ENCODE assay signal across 19 cellular contexts in the genomic region with DNA sequence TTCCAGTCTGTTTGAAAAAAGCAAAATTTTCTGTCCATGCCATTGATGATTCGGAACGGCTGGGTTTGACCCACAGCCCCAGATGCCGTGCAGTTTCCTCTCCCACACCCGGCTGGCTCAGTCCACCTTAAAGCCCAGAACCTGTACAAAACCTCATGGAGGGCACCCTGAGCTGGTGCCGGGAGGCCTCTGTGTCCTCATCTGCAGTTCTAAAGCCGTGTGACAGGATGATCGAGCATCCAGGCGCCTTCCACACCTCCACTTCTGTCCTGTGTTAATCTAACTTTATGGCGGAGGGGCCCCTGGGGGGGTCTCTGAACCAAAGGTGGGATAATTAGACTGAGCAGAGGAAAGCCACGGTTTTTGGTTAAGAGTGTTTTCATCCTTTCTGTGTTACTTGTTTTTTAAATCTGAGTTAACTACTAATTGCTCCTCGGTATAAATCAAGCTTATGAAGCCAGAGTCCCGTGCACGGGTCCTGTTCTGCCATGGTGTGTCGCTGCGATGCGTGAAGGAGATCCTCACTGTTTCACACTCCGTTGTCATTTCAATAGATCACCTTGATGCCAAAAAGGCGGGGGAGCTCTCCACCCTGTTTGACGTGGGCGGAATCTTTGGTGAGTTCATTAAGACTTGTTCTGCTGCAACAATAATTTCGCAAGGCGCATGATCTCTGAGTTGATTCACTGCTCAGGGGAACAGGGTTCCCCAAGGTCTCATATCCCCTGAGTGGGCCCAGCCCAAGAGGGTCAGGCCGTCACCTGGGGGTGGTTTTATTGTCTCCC. TPM values are rescaled to one million over a fixed set of nuclear protein-coding genes. Genes with fewer than 3 reads are reported as not detected.
DNase-seq lines count a peak whose midpoint lies in the region; ATAC-seq and TF ChIP-seq lines count a peak whose summit lies in the region.
"Had no signal": no experiment of that assay in that cellular context is flagged by ENCODE, and none has a peak within 500 bp of the region (broad histone marks: within the 10 kb centered on the region; RNA-seq: fewer than 3 reads in every experiment).

No MANE protein-coding gene starts in this region.

- H3K4me3 ChIP-seq in mammary epithelial cell (replicated peaks in 1 of 3; ENCODE audit: insufficient read depth in 1 of 3, low read depth in 2 of 3, low read length in 3 of 3) (no peak overlapping the region), lower leg skin (ENCODE audit: low read depth, poor library complexity, severe bottlenecking) (no peak overlapping the region), testis (no peak overlapping the region), esophagus squamous epithelium (no peak overlapping the region)
- H3K4me3 ChIP-seq: A549, gastrocnemius medialis, SJSA1 had no signal

- intact Hi-C loops in mammary epithelial cell (cut with micrococcal nuclease), result no loop called here
- intact Hi-C loops in lower leg skin (cut with DNase I; ENCODE audit: low total_unique reads), result no loop called here
- intact Hi-C loops in testis (cut with DNase I; ENCODE audit: low total_unique reads), result no loop called here
- intact Hi-C loops in esophagus squamous epithelium (cut with DNase I), result no loop called here

- H3K27ac ChIP-seq in mammary epithelial cell (ENCODE audit: insufficient read depth, low read depth, low read length) (no peak overlapping the region), testis (no peak overlapping the region), esophagus squamous epithelium (no peak overlapping the region)
- H3K27ac ChIP-seq: A549, C4-2B, gastrocnemius medialis, SJSA1 had no signal

- no peaks in the 10 kb centered on the region for H3K79me2 ChIP-seq in mammary epithelial cell (ENCODE audit: insufficient read depth, low read length)

- no peaks in the 10 kb centered on the region for H3K27me3 Mint-ChIP-seq in activated T-cell treated with anti-CD3 and anti-CD28 coated beads, Interleukin-2, amount 50 U/mL, for 24 hours
- no peaks in the 10 kb centered on the region for H3K27me3 Mint-ChIP-seq in activated T-cell treated with anti-CD3 and anti-CD28 coated beads, Interleukin-2, amount 50 U/mL, for 4 hours (ENCODE audit: low read depth)
- H3K27me3 Mint-ChIP-seq: natural killer cell treated with Interleukin-12 subunit alpha and Interleukin-12 subunit beta and Interleukin-15 and Interleukin-18, amount 100 ng/mL, for 72 hours had no signal

- DNase-seq in activated T-cell treated with anti-CD3 and anti-CD28 coated beads, Interleukin-2, amount 50 U/mL, for 24 hours, result peak; percentile 16
- no peak for DNase-seq in activated T-cell treated with anti-CD3 and anti-CD28 coated beads, Interleukin-2, amount 50 U/mL, for 4 hours
- DNase-seq in mammary epithelial cell, result peak; percentile 65
- DNase-seq in lower leg skin (ENCODE audit: low spot score in 2 of 2), result peak; percentile 37 to 83
- peak; percentile 11 for DNase-seq in testis
- DNase-seq in esophagus squamous epithelium (lab: John Stamatoyannopoulos, UW), result no peak
- DNase-seq in midbrain (lab: John Stamatoyannopoulos, UW), result no peak
- DNase-seq in SHP77 (lab: John Stamatoyannopoulos, UW), result no peak
- DNase-seq: cerebellar nuclear complex; DMS153; gastrocnemius medialis; NCI-H2081; NCI-H524 treated with DMSO at 0.1 percent for 48 hours; stimulated activated naive CD4-positive, alpha-beta T cell treated with Interleukin-2 at 50 U/mL for 16 hours had no signal

- 49% methylated on average over 21 of the region's 23 CpGs for WGBS in mammary epithelial cell (ENCODE audit: low coverage, missing lambda C conversion rate)
- WGBS in lower leg skin, 2 donors, result 66 to 78% methylated on average over 23 of the region's 23 CpGs
- 83 to 87% methylated on average over 23 of the region's 23 CpGs for WGBS in testis, 2 donors
- WGBS in esophagus squamous epithelium, 2 donors, result 59 to 74% methylated on average over 14 to 15 of the region's 23 CpGs

- peaks cover 91% of the 10 kb centered on the region for H3K36me3 Mint-ChIP-seq in activated T-cell treated with anti-CD3 and anti-CD28 coated beads, Interleukin-2, amount 50 U/mL, for 24 hours (ENCODE audit: low read depth)
- peaks cover 40% of the 10 kb centered on the region for H3K36me3 Mint-ChIP-seq in activated T-cell treated with anti-CD3 and anti-CD28 coated beads, Interleukin-2, amount 50 U/mL, for 4 hours (ENCODE audit: insufficient read depth)

- H3K4me2 ChIP-seq in mammary epithelial cell (ENCODE audit: insufficient read depth, low read depth, low read length), result no peak overlapping the region
- H3K4me2 ChIP-seq: A549 had no signal

- H4K20me1 ChIP-seq in mammary epithelial cell (ENCODE audit: insufficient read depth, low read length), result no peaks in the 10 kb centered on the region

- H3K9me3 Mint-ChIP-seq in activated T-cell treated with anti-CD3 and anti-CD28 coated beads, Interleukin-2, amount 50 U/mL, for 24 hours, result no peaks in the 10 kb centered on the region
- no peaks in the 10 kb centered on the region for H3K9me3 Mint-ChIP-seq in activated T-cell treated with anti-CD3 and anti-CD28 coated beads, Interleukin-2, amount 50 U/mL, for 4 hours
- H3K9me3 Mint-ChIP-seq: natural killer cell treated with Interleukin-12 subunit alpha and Interleukin-12 subunit beta and Interleukin-15 and Interleukin-18, amount 100 ng/mL, for 72 hours; T-helper 2 cell treated with Interferon-gamma antibody and Interleukin-4, amounts not matched to agents 5 μg/mL and 100 μg/mL, for 36 hours had no signal

- H3K4me1 Mint-ChIP-seq in activated T-cell treated with anti-CD3 and anti-CD28 coated beads, Interleukin-2, amount 50 U/mL, for 24 hours (ENCODE audit: low read depth), result no peaks in the 10 kb centered on the region
- no peaks in the 10 kb centered on the region for H3K4me1 Mint-ChIP-seq in activated T-cell treated with anti-CD3 and anti-CD28 coated beads, Interleukin-2, amount 50 U/mL, for 4 hours (ENCODE audit: low read depth)

- no peak for TF ChIP-seq POLR2A in lower leg skin (IDR thresholded peaks at IDR 0.05)
- TF ChIP-seq POLR2A in testis (IDR thresholded peaks at IDR 0.05), result no peak
- no peak for TF ChIP-seq POLR2A in esophagus squamous epithelium (IDR thresholded peaks at IDR 0.05)

- H2AFZ ChIP-seq in mammary epithelial cell (ENCODE audit: low read depth, low read length), result no peak overlapping the region

- no peak overlapping the region for H3K4me3 Mint-ChIP-seq in activated T-cell treated with anti-CD3 and anti-CD28 coated beads, Interleukin-2, amount 50 U/mL, for 24 hours
- no peak overlapping the region for H3K4me3 Mint-ChIP-seq in activated T-cell treated with anti-CD3 and anti-CD28 coated beads, Interleukin-2, amount 50 U/mL, for 4 hours
- H3K4me3 Mint-ChIP-seq: natural killer cell treated with Interleukin-12 subunit alpha and Interleukin-12 subunit beta and Interleukin-15 and Interleukin-18, amount 100 ng/mL, for 72 hours; T-helper 2 cell treated with Interferon-gamma antibody and Interleukin-4, amounts not matched to agents 5 μg/mL and 100 μg/mL, for 36 hours had no signal

- H3K36me3 ChIP-seq in mammary epithelial cell (ENCODE audit: insufficient read depth, low read length), result no peaks in the 10 kb centered on the region
- H3K36me3 ChIP-seq in testis (ENCODE audit: low read depth, missing control alignments), result no peaks in the 10 kb centered on the region
- peaks cover 5 to 100% (median 13%) of the 10 kb centered on the region in 3 donors for H3K36me3 ChIP-seq in esophagus squamous epithelium
- H3K36me3 ChIP-seq: SJSA1 had no signal

- no peaks in the 10 kb centered on the region for H3K27me3 ChIP-seq in mammary epithelial cell (ENCODE audit: insufficient read depth, low read length)
- H3K27me3 ChIP-seq in testis, result no peaks in the 10 kb centered on the region
- H3K27me3 ChIP-seq in esophagus squamous epithelium, result no peaks in the 10 kb centered on the region
- H3K27me3 ChIP-seq: gastrocnemius medialis, SJSA1 had no signal

- CTCF ChIA-PET in mammary epithelial cell (lab: Charles Lee; ENCODE audit: low non-redundant PET), result interaction anchor here (0.7 kb wide), 1 partner anchor 173 kb away, joined by 4 read pairs; no protein-coding TSS in a partner anchor

- H3K9me3 ChIP-seq in mammary epithelial cell (replicated peaks; ENCODE audit: insufficient read depth, low read length), result no peaks in the 10 kb centered on the region
- H3K9me3 ChIP-seq in testis, result no peaks in the 10 kb centered on the region
- no peaks in the 10 kb centered on the region for H3K9me3 ChIP-seq in esophagus squamous epithelium
- H3K9me3 ChIP-seq: A549, gastrocnemius medialis, SJSA1 had no signal

- peak overlapping the region; percentile 33 for H3K27ac Mint-ChIP-seq in activated T-cell treated with anti-CD3 and anti-CD28 coated beads, Interleukin-2, amount 50 U/mL, for 24 hours
- H3K27ac Mint-ChIP-seq: natural killer cell treated with Interleukin-12 subunit alpha and Interleukin-12 subunit beta and Interleukin-15 and Interleukin-18, amount 100 ng/mL, for 72 hours; T-helper 2 cell treated with Interferon-gamma antibody and Interleukin-4, amounts not matched to agents 5 μg/mL and 100 μg/mL, for 36 hours had no signal

- H3K4me1 ChIP-seq in mammary epithelial cell (ENCODE audit: insufficient read depth, low read length) (no peaks in the 10 kb centered on the region), testis (no peaks in the 10 kb centered on the region), esophagus squamous epithelium (peaks cover 0 to 16% (median 0%) of the 10 kb centered on the region in 3 donors)
- H3K4me1 ChIP-seq: A549, gastrocnemius medialis, SJSA1 had no signal

- peak in 1 of 2 donors; percentile 16 for TF ChIP-seq CTCF in mammary epithelial cell (conservative IDR thresholded peaks at IDR 0.05 in 1 of 2, IDR thresholded peaks at IDR 0.05 in 1 of 2; ENCODE audit: extremely low read depth in 1 of 2, insufficient read depth in 1 of 2, low read depth in 1 of 2, low read length in 2 of 2)
- no peak for TF ChIP-seq CTCF in lower leg skin (IDR thresholded peaks at IDR 0.05)
- TF ChIP-seq CTCF in testis (IDR thresholded peaks at IDR 0.05), result no peak
- peak in 1 of 6 experiments; percentile 20 for TF ChIP-seq CTCF in esophagus squamous epithelium (IDR thresholded peaks at IDR 0.05)

- ATAC-seq in activated T-cell treated with anti-CD3 and anti-CD28 coated beads, Interleukin-2, amount 50 U/mL, for 4 hours, result no peak
- ATAC-seq: A549; gastrocnemius medialis; natural killer cell treated with Interleukin-12 subunit alpha and Interleukin-12 subunit beta and Interleukin-15 and Interleukin-18, amount 100 ng/mL, for 72 hours had no signal

- in situ Hi-C loops in mammary epithelial cell (cut with MboI; ENCODE audit: low sequenced_read_pairs in 2 of 2), result no loop called here

- H3K9ac ChIP-seq in mammary epithelial cell (ENCODE audit: insufficient read depth, low read length), result no peak overlapping the region

- dilution Hi-C loops in mammary epithelial cell (cut with HindIII; ENCODE audit: low sequenced_read_pairs), result no loop called here

- no TSS peak for BruUV-seq in mammary epithelial cell (replicated peaks; lab: Mats Ljungman, UMichigan)

RNA-seq across cellular contexts. Expression of a gene that starts 49.8 kb away (rescaled TPM):
- total RNA-seq in activated T-cell treated with anti-CD3 and anti-CD28 coated beads, Interleukin-2, amount 50 U/mL, for 4 hours, result 10 to 100 TPM; 16.3 to 22.1 (median 20.2) TPM
- total RNA-seq in mammary epithelial cell (1 to 10 TPM; 7.7 to 8.7 TPM), lower leg skin (10 to 100 TPM in 3 of 4 donors, 1 to 10 TPM in 1; 7.4 to 19.2 (median 16.9) TPM), testis (10 to 100 TPM; 22.6 to 24.3 TPM), esophagus squamous epithelium (10 to 100 TPM; 10.7 to 21.1 (median 14.0) TPM)
- polyA plus RNA-seq in mammary epithelial cell (3.9 TPM), testis (ENCODE audit: insufficient read depth, low read depth, low replicate concordance) (48.3 TPM)
- 5.0 TPM for polyA minus RNA-seq in mammary epithelial cell

Comparison
In these comparisons a context has a peak if more than half of its experiments do, and no peak if none do; other contexts are left out.
1. DNase-seq: peak in activated T-cell treated with anti-CD3 and anti-CD28 coated beads, Interleukin-2, amount 50 U/mL, for 24 hours (single experiment), mammary epithelial cell (single experiment), lower leg skin (2 of 2) and testis (single experiment); none in activated T-cell treated with anti-CD3 and anti-CD28 coated beads, Interleukin-2, amount 50 U/mL, for 4 hours (single experiment), esophagus squamous epithelium (single experiment), midbrain (single experiment) and SHP77 (0 of 2).